ENCODE assay signal across 8 cellular contexts in genomic region chr10:86366902-86367338, GRCh38. TPM values are rescaled to one million over a fixed set of nuclear protein-coding genes. Genes with fewer than 3 reads are reported as not detected.
DNase-seq lines count a peak whose midpoint lies in the region; ATAC-seq and TF ChIP-seq lines count a peak whose summit lies in the region.

No MANE protein-coding gene starts in this region.

- TF ChIP-seq RAD21 in Ishikawa (IDR thresholded peaks at IDR 0.05; ENCODE audit: low read depth), result no peak

- TF ChIP-seq POLR2A in GM18505 (IDR thresholded peaks at IDR 0.05; ENCODE audit: borderline replicate concordance, extremely low read depth, insufficient read depth, insufficient read length), result no peak

- DNase-seq in fibroblast of villous mesenchyme (ENCODE audit: low read depth) (no peak), retina (peak; percentile 82), SIG-M5 treated with dmso at 0.1 percent for 504 hours (lab: John Stamatoyannopoulos, UW; ENCODE audit: unreplicated experiment) (no peak), MV-4-11 (lab: John Stamatoyannopoulos, UW) (no peak), DMS114 treated with DMSO at 0.1 percent for 48 hours (lab: John Stamatoyannopoulos, UW; ENCODE audit: unreplicated experiment) (no peak)
- no peak for DNase-seq in stimulated activated CD8-positive, alpha-beta memory T cell treated with anti-CD3 and anti-CD28 coated beads, Interleukin-4, amount 100 ng/mL, for 48 hours

- TF ChIP-seq EP300 in Ishikawa (IDR thresholded peaks at IDR 0.05; ENCODE audit: borderline replicate concordance), result no peak

- ATAC-seq in GM18505 (IDR thresholded peaks at IDR 0.05; ENCODE audit: unreplicated experiment), result peak; percentile 42

- TF ChIP-seq CTCF in fibroblast of villous mesenchyme (IDR thresholded peaks at IDR 0.05; ENCODE audit: insufficient read depth, low read depth, low read length), result no peak

- H3K4me3 ChIP-seq in fibroblast of villous mesenchyme (ENCODE audit: low read depth, low read length), result peak overlapping the region; percentile 7

TF ChIP-seq in Ishikawa, 13 proteins besides CTCF, POLR2A, EP300 and RAD21:
- TF ChIP-seq REST (IDR thresholded peaks at IDR 0.05; ENCODE audit: low read depth) (no peak), FOXM1 (IDR thresholded peaks at IDR 0.05; ENCODE audit: borderline replicate concordance, low read depth) (no peak), NFIC (IDR thresholded peaks at IDR 0.05) (no peak), TEAD4 (IDR thresholded peaks at IDR 0.05) (no peak), YY1 (IDR thresholded peaks at IDR 0.05; ENCODE audit: low read depth) (no peak), CEBPB (IDR thresholded peaks at IDR 0.05) (no peak), ZBTB7A (IDR thresholded peaks at IDR 0.05; ENCODE audit: low read depth) (peak; percentile 44; the same call in 1 of the 2 replicates)
- TF ChIP-seq, protein P1, sequence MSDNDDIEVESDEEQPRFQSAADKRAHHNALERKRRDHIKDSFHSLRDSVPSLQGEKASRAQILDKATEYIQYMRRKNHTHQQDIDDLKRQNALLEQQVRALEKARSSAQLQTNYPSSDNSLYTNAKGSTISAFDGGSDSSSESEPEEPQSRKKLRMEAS (IDR thresholded peaks at IDR 0.05), result peak; percentile 41; the same call in 1 of the 2 replicates
- TF ChIP-seq, protein P2, sequence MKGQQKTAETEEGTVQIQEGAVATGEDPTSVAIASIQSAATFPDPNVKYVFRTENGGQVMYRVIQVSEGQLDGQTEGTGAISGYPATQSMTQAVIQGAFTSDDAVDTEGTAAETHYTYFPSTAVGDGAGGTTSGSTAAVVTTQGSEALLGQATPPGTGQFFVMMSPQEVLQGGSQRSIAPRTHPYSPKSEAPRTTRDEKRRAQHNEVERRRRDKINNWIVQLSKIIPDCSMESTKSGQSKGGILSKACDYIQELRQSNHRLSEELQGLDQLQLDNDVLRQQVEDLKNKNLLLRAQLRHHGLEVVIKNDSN (IDR thresholded peaks at IDR 0.05), result peak; percentile 84; the same call in 1 of the 2 replicates

RNA-seq across cellular contexts. Expression of gene GRID1, which starts 0.3 kb away (rescaled TPM):
- total RNA-seq in fibroblast of villous mesenchyme, result under 0.01 TPM in 1 of 2 replicates, not detected in the other
